In genomic region chr5:179550511-179551342, GRCh38 we compare ENCODE assay signal across 1 cellular context.
TF ChIP-seq lines count a peak whose summit lies in the region.

Gene RUFY1, plus strand, starts transcription at chr5:179550554. Its CDS starts 16 bp downstream, at chr5:179550570.

TF ChIP-seq in HepG2, 621 proteins besides CTCF, POLR2A, EP300 and RAD21 (continued from another document):
- TF ChIP-seq JUN (CRISPR knock-in tag; IDR thresholded peaks at IDR 0.05) (no peak), ZNF564 (CRISPR knock-in tag; IDR thresholded peaks at IDR 0.05) (peak; percentile 58; the same call in 1 of the 2 replicates), ZNF317 (CRISPR knock-in tag; IDR thresholded peaks at IDR 0.05) (no peak), AHR (CRISPR knock-in tag; IDR thresholded peaks at IDR 0.05) (0 out of 2 replicates have a peak, but pooled peaks have one; percentile 7), TOPORS (CRISPR knock-in tag; IDR thresholded peaks at IDR 0.05) (no peak), TSC22D2 (CRISPR knock-in tag; IDR thresholded peaks at IDR 0.05; ENCODE audit: borderline replicate concordance) (no peak), HNF1B (CRISPR knock-in tag; IDR thresholded peaks at IDR 0.05) (no peak), HMG20B (CRISPR knock-in tag; conservative IDR thresholded peaks at IDR 0.05) (no peak), HDAC2 (CRISPR knock-in tag; IDR thresholded peaks at IDR 0.05) (peak; percentile 23; the same call in 1 of the 2 replicates), PRDM4 (CRISPR knock-in tag; IDR thresholded peaks at IDR 0.05; ENCODE audit: borderline replicate concordance) (no peak), HMG20A (CRISPR knock-in tag; IDR thresholded peaks at IDR 0.05; ENCODE audit: borderline replicate concordance) (no peak), TFDP2 (CRISPR knock-in tag; IDR thresholded peaks at IDR 0.05) (0 out of 2 replicates have a peak, but pooled peaks have one; percentile 7), MYPOP (CRISPR knock-in tag; IDR thresholded peaks at IDR 0.05) (0 out of 2 replicates have a peak, but pooled peaks have one; percentile 45), ZNF512 (CRISPR knock-in tag; IDR thresholded peaks at IDR 0.05) (no peak), MAZ (IDR thresholded peaks at IDR 0.05; ENCODE audit: borderline replicate concordance, low read depth, low read length) (0 out of 2 replicates have a peak, but pooled peaks have one; percentile 9), MAZ (CRISPR knock-in tag; IDR thresholded peaks at IDR 0.05; ENCODE audit: low read depth) (peak; percentile 77)
